1 cellular context compared by ENCODE assay signal in the genomic region with DNA sequence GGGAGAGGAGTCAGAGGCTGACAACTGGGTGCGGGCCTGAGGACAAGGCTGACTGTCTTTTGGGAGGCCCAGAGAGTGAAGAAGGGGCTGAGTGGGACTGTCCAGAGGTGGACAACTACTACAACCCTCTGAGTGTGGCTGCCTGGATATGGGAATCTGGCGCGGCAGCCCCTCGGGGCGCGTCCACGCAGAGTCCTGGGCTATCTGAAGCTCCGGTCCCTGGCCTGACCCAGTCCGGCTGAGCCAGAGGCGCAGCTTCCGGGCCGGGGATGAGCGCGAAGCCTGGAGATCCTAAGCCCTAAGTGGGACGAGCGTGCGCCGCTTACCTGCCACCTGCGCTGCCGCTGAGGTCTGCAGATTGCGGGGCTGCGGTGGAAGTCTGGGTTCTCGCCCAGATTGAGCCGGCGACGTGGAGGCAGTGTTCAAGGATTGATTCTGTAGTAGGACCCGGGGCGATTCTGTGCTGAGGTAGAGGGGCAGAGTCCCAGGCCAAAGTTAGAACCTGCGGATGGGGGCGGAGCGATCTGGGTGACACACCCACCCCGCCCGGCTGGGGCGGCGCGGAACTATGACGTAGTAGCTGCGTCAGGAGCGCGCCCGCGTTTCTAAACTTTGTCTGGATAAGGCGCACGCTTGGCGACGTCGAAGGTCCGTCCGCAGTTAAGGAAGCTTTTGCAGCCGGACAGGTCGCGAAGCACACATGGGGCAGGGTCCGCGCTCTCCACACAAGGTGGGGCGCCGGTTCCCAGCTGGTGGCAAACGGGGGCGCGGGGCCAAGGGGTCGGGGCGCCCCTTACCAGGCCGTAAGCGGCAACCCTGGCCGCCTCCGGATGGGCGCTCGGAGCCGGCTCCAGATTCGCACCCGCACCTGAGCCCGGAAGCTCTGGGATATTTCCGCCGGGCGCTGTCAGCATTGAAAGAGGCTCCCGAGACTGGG.
TF ChIP-seq lines count a peak whose summit lies in the region.

A gene (minus strand): TSS at position 526 of the 937 bp plus-strand sequence. CDS start 674 bp downstream, outside the sequence.
A gene with protein sequence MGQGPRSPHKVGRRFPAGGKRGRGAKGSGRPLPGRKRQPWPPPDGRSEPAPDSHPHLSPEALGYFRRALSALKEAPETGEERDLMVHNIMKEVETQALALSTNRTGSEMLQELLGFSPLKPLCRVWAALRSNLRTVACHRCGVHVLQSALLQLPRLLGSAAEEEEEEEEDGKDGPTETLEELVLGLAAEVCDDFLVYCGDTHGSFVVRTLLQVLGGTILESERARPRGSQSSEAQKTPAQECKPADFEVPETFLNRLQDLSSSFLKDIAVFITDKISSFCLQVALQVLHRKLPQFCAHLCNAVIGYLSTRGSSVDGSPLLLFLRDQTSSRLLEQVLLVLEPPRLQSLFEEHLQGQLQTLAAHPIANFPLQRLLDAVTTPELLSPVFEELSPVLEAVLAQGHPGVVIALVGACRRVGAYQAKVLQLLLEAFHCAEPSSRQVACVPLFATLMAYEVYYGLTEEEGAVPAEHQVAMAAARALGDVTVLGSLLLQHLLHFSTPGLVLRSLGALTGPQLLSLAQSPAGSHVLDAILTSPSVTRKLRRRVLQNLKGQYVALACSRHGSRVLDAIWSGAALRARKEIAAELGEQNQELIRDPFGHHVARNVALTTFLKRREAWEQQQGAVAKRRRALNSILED (plus strand): TSS at position 596 of the 937 bp plus-strand sequence. CDS start 105 bp downstream, at position 701.

TF ChIP-seq in K562, 482 proteins besides CTCF, POLR2A, EP300 and RAD21 (continues in another document):
- peak; percentile 43; the same call in 1 of the 2 replicates for TF ChIP-seq GABPB1 (CRISPR knock-in tag; IDR thresholded peaks at IDR 0.05)
- TF ChIP-seq, protein P1, sequence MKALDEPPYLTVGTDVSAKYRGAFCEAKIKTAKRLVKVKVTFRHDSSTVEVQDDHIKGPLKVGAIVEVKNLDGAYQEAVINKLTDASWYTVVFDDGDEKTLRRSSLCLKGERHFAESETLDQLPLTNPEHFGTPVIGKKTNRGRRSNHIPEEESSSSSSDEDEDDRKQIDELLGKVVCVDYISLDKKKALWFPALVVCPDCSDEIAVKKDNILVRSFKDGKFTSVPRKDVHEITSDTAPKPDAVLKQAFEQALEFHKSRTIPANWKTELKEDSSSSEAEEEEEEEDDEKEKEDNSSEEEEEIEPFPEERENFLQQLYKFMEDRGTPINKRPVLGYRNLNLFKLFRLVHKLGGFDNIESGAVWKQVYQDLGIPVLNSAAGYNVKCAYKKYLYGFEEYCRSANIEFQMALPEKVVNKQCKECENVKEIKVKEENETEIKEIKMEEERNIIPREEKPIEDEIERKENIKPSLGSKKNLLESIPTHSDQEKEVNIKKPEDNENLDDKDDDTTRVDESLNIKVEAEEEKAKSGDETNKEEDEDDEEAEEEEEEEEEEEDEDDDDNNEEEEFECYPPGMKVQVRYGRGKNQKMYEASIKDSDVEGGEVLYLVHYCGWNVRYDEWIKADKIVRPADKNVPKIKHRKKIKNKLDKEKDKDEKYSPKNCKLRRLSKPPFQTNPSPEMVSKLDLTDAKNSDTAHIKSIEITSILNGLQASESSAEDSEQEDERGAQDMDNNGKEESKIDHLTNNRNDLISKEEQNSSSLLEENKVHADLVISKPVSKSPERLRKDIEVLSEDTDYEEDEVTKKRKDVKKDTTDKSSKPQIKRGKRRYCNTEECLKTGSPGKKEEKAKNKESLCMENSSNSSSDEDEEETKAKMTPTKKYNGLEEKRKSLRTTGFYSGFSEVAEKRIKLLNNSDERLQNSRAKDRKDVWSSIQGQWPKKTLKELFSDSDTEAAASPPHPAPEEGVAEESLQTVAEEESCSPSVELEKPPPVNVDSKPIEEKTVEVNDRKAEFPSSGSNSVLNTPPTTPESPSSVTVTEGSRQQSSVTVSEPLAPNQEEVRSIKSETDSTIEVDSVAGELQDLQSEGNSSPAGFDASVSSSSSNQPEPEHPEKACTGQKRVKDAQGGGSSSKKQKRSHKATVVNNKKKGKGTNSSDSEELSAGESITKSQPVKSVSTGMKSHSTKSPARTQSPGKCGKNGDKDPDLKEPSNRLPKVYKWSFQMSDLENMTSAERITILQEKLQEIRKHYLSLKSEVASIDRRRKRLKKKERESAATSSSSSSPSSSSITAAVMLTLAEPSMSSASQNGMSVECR (CRISPR knock-in tag; IDR thresholded peaks at IDR 0.05) = 0 out of 2 replicates have a peak, but pooled peaks have one; percentile 44
- no peak for TF ChIP-seq NR2C2 (CRISPR knock-in tag; IDR thresholded peaks at IDR 0.05)
- peak; percentile 44; the same call in 1 of the 2 replicates for TF ChIP-seq NR2C2 (tag; IDR thresholded peaks at IDR 0.05)
- TF ChIP-seq, protein P2, sequence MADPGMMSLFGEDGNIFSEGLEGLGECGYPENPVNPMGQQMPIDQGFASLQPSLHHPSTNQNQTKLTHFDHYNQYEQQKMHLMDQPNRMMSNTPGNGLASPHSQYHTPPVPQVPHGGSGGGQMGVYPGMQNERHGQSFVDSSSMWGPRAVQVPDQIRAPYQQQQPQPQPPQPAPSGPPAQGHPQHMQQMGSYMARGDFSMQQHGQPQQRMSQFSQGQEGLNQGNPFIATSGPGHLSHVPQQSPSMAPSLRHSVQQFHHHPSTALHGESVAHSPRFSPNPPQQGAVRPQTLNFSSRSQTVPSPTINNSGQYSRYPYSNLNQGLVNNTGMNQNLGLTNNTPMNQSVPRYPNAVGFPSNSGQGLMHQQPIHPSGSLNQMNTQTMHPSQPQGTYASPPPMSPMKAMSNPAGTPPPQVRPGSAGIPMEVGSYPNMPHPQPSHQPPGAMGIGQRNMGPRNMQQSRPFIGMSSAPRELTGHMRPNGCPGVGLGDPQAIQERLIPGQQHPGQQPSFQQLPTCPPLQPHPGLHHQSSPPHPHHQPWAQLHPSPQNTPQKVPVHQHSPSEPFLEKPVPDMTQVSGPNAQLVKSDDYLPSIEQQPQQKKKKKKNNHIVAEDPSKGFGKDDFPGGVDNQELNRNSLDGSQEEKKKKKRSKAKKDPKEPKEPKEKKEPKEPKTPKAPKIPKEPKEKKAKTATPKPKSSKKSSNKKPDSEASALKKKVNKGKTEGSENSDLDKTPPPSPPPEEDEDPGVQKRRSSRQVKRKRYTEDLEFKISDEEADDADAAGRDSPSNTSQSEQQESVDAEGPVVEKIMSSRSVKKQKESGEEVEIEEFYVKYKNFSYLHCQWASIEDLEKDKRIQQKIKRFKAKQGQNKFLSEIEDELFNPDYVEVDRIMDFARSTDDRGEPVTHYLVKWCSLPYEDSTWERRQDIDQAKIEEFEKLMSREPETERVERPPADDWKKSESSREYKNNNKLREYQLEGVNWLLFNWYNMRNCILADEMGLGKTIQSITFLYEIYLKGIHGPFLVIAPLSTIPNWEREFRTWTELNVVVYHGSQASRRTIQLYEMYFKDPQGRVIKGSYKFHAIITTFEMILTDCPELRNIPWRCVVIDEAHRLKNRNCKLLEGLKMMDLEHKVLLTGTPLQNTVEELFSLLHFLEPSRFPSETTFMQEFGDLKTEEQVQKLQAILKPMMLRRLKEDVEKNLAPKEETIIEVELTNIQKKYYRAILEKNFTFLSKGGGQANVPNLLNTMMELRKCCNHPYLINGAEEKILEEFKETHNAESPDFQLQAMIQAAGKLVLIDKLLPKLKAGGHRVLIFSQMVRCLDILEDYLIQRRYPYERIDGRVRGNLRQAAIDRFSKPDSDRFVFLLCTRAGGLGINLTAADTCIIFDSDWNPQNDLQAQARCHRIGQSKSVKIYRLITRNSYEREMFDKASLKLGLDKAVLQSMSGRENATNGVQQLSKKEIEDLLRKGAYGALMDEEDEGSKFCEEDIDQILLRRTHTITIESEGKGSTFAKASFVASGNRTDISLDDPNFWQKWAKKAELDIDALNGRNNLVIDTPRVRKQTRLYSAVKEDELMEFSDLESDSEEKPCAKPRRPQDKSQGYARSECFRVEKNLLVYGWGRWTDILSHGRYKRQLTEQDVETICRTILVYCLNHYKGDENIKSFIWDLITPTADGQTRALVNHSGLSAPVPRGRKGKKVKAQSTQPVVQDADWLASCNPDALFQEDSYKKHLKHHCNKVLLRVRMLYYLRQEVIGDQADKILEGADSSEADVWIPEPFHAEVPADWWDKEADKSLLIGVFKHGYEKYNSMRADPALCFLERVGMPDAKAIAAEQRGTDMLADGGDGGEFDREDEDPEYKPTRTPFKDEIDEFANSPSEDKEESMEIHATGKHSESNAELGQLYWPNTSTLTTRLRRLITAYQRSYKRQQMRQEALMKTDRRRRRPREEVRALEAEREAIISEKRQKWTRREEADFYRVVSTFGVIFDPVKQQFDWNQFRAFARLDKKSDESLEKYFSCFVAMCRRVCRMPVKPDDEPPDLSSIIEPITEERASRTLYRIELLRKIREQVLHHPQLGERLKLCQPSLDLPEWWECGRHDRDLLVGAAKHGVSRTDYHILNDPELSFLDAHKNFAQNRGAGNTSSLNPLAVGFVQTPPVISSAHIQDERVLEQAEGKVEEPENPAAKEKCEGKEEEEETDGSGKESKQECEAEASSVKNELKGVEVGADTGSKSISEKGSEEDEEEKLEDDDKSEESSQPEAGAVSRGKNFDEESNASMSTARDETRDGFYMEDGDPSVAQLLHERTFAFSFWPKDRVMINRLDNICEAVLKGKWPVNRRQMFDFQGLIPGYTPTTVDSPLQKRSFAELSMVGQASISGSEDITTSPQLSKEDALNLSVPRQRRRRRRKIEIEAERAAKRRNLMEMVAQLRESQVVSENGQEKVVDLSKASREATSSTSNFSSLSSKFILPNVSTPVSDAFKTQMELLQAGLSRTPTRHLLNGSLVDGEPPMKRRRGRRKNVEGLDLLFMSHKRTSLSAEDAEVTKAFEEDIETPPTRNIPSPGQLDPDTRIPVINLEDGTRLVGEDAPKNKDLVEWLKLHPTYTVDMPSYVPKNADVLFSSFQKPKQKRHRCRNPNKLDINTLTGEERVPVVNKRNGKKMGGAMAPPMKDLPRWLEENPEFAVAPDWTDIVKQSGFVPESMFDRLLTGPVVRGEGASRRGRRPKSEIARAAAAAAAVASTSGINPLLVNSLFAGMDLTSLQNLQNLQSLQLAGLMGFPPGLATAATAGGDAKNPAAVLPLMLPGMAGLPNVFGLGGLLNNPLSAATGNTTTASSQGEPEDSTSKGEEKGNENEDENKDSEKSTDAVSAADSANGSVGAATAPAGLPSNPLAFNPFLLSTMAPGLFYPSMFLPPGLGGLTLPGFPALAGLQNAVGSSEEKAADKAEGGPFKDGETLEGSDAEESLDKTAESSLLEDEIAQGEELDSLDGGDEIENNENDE (IDR thresholded peaks at IDR 0.05; ENCODE audit: low read depth, low read length) = no peak
- TF ChIP-seq ZFX (CRISPR knock-in tag; IDR thresholded peaks at IDR 0.05) = peak; percentile 63
- TF ChIP-seq, protein P3, sequence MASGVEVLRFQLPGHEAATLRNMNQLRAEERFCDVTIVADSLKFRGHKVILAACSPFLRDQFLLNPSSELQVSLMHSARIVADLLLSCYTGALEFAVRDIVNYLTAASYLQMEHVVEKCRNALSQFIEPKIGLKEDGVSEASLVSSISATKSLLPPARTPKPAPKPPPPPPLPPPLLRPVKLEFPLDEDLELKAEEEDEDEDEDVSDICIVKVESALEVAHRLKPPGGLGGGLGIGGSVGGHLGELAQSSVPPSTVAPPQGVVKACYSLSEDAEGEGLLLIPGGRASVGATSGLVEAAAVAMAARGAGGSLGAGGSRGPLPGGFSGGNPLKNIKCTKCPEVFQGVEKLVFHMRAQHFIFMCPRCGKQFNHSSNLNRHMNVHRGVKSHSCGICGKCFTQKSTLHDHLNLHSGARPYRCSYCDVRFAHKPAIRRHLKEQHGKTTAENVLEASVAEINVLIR (CRISPR knock-in tag; IDR thresholded peaks at IDR 0.05) = peak; percentile 98
- TF ChIP-seq NCOA2 (IDR thresholded peaks at IDR 0.05; ENCODE audit: partially characterized antibody in 2 of 2) = peak in 1 of 2 experiments; percentile 31
- TF ChIP-seq, protein P4, sequence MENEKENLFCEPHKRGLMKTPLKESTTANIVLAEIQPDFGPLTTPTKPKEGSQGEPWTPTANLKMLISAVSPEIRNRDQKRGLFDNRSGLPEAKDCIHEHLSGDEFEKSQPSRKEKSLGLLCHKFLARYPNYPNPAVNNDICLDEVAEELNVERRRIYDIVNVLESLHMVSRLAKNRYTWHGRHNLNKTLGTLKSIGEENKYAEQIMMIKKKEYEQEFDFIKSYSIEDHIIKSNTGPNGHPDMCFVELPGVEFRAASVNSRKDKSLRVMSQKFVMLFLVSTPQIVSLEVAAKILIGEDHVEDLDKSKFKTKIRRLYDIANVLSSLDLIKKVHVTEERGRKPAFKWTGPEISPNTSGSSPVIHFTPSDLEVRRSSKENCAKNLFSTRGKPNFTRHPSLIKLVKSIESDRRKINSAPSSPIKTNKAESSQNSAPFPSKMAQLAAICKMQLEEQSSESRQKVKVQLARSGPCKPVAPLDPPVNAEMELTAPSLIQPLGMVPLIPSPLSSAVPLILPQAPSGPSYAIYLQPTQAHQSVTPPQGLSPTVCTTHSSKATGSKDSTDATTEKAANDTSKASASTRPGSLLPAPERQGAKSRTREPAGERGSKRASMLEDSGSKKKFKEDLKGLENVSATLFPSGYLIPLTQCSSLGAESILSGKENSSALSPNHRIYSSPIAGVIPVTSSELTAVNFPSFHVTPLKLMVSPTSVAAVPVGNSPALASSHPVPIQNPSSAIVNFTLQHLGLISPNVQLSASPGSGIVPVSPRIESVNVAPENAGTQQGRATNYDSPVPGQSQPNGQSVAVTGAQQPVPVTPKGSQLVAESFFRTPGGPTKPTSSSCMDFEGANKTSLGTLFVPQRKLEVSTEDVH (IDR thresholded peaks at IDR 0.05; ENCODE audit: low read depth, partially characterized antibody) = peak; percentile 80
- TF ChIP-seq PHF20 (IDR thresholded peaks at IDR 0.05; ENCODE audit: partially characterized antibody) = peak; percentile 87
- peak; percentile 99 for TF ChIP-seq CREB1 (IDR thresholded peaks at IDR 0.05)
- TF ChIP-seq CREB1 (CRISPR knock-in tag; IDR thresholded peaks at IDR 0.05) = peak; percentile 99
- TF ChIP-seq, protein P5, sequence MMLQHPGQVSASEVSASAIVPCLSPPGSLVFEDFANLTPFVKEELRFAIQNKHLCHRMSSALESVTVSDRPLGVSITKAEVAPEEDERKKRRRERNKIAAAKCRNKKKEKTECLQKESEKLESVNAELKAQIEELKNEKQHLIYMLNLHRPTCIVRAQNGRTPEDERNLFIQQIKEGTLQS (IDR thresholded peaks at IDR 0.05) = 0 out of 2 replicates have a peak, but pooled peaks have one; percentile 22
- TF ChIP-seq, protein P5 (CRISPR knock-in tag; conservative IDR thresholded peaks at IDR 0.05) = no peak
- 0 out of 2 replicates have a peak, but pooled peaks have one; percentile 23 for TF ChIP-seq L3MBTL2 (IDR thresholded peaks at IDR 0.05)
- peak; percentile 96 to 97 for TF ChIP-seq SIN3A (IDR thresholded peaks at IDR 0.05; ENCODE audit: borderline replicate concordance in 2 of 2, control insufficient read depth in 1 of 2, low read depth in 2 of 2, low read length in 2 of 2)
- peak; percentile 42 for TF ChIP-seq PCBP1 (IDR thresholded peaks at IDR 0.05; ENCODE audit: low read depth, low read length, poor library complexity, severe bottlenecking)
- TF ChIP-seq HDAC1 (IDR thresholded peaks at IDR 0.05) = peak in 1 of 2 experiments; percentile 92; a peak in 2 of 4 replicates
- peak; percentile 62 for TF ChIP-seq SUPT5H (IDR thresholded peaks at IDR 0.05)
- peak; percentile 74 for TF ChIP-seq MYC (IDR thresholded peaks at IDR 0.05; ENCODE audit: low read depth, low read length)
- TF ChIP-seq MYC (CRISPR knock-in tag; IDR thresholded peaks at IDR 0.05; ENCODE audit: borderline replicate concordance, low read depth) = no peak
